Comparison of ENCODE assay signal across 1 cellular context in the genomic region with DNA sequence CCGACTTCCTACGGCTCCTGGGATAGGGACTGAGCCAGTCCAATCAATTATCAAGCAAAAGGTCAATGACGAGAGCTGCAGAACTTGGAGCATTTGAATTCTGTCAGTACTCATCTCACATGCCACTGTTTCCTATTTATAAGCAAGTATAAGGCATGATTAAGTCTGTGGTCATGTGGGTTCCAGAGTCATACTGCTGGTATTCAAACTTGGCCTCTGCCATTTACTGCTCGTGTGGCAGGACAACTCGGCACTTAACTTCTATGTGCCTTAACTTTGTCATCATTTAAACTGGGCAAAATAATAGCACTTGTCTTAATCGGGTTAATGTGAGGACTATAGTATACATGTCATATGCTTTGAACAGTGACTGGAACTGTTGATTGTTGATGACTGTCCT.
TF ChIP-seq lines count a peak whose summit lies in the region.

No MANE protein-coding gene starts in this region.

TF ChIP-seq in SK-N-SH, 30 proteins besides CTCF, POLR2A, EP300 and RAD21 (continued from another document):
- TF ChIP-seq, protein P1, sequence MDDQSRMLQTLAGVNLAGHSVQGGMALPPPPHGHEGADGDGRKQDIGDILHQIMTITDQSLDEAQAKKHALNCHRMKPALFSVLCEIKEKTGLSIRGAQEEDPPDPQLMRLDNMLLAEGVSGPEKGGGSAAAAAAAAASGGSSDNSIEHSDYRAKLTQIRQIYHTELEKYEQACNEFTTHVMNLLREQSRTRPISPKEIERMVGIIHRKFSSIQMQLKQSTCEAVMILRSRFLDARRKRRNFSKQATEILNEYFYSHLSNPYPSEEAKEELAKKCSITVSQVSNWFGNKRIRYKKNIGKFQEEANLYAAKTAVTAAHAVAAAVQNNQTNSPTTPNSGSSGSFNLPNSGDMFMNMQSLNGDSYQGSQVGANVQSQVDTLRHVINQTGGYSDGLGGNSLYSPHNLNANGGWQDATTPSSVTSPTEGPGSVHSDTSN (IDR thresholded peaks at IDR 0.05), result peak; percentile 79
- TF ChIP-seq RXRA (IDR thresholded peaks at IDR 0.05; ENCODE audit: borderline replicate concordance, low read depth), result no peak
- no peak for TF ChIP-seq GATA2 (CRISPR knock-in tag; IDR thresholded peaks at IDR 0.05)
- TF ChIP-seq, protein P2, sequence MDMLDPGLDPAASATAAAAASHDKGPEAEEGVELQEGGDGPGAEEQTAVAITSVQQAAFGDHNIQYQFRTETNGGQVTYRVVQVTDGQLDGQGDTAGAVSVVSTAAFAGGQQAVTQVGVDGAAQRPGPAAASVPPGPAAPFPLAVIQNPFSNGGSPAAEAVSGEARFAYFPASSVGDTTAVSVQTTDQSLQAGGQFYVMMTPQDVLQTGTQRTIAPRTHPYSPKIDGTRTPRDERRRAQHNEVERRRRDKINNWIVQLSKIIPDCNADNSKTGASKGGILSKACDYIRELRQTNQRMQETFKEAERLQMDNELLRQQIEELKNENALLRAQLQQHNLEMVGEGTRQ (IDR thresholded peaks at IDR 0.05; ENCODE audit: borderline replicate concordance, low read depth, low read length), result no peak
- TF ChIP-seq TCF12 (IDR thresholded peaks at IDR 0.05), result peak; percentile 56
- TF ChIP-seq EZH2phosphoT487 (IDR thresholded peaks at IDR 0.05; ENCODE audit: borderline replicate concordance, low read depth), result no peak
- peak; percentile 79 for TF ChIP-seq NFIC (IDR thresholded peaks at IDR 0.05; ENCODE audit: borderline replicate concordance)
- TF ChIP-seq JUND (IDR thresholded peaks at IDR 0.05), result peak; percentile 63; the same call in 1 of the 2 replicates
- TF ChIP-seq CHD2 (IDR thresholded peaks at IDR 0.05; ENCODE audit: low read length, partially characterized antibody), result no peak
- TF ChIP-seq, protein P3, sequence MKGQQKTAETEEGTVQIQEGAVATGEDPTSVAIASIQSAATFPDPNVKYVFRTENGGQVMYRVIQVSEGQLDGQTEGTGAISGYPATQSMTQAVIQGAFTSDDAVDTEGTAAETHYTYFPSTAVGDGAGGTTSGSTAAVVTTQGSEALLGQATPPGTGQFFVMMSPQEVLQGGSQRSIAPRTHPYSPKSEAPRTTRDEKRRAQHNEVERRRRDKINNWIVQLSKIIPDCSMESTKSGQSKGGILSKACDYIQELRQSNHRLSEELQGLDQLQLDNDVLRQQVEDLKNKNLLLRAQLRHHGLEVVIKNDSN (IDR thresholded peaks at IDR 0.05; ENCODE audit: borderline replicate concordance, low read depth), result peak; percentile 69
- TF ChIP-seq, protein P4, sequence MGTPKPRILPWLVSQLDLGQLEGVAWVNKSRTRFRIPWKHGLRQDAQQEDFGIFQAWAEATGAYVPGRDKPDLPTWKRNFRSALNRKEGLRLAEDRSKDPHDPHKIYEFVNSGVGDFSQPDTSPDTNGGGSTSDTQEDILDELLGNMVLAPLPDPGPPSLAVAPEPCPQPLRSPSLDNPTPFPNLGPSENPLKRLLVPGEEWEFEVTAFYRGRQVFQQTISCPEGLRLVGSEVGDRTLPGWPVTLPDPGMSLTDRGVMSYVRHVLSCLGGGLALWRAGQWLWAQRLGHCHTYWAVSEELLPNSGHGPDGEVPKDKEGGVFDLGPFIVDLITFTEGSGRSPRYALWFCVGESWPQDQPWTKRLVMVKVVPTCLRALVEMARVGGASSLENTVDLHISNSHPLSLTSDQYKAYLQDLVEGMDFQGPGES (IDR thresholded peaks at IDR 0.05; ENCODE audit: low read depth, low read length), result no peak
- TF ChIP-seq FOSL2 (IDR thresholded peaks at IDR 0.05; ENCODE audit: borderline replicate concordance, low read depth), result peak; percentile 79
- TF ChIP-seq POLR2AphosphoS5 (IDR thresholded peaks at IDR 0.05; ENCODE audit: low read depth, low read length), result no peak
- no peak for TF ChIP-seq MXI1 (IDR thresholded peaks at IDR 0.05; ENCODE audit: low read depth, low read length)
- TF ChIP-seq TEAD4 (IDR thresholded peaks at IDR 0.05; ENCODE audit: borderline replicate concordance, insufficient read depth), result 0 out of 2 replicates have a peak, but pooled peaks have one; percentile 47
- TF ChIP-seq TAF1 (IDR thresholded peaks at IDR 0.05; ENCODE audit: borderline replicate concordance, low read depth, low read length), result no peak
- TF ChIP-seq, protein P5, sequence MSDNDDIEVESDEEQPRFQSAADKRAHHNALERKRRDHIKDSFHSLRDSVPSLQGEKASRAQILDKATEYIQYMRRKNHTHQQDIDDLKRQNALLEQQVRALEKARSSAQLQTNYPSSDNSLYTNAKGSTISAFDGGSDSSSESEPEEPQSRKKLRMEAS (IDR thresholded peaks at IDR 0.05; ENCODE audit: low read depth), result peak; percentile 52; the same call in 1 of the 2 replicates
